ENCODE assay signal across 30 cellular contexts in the genomic region with DNA sequence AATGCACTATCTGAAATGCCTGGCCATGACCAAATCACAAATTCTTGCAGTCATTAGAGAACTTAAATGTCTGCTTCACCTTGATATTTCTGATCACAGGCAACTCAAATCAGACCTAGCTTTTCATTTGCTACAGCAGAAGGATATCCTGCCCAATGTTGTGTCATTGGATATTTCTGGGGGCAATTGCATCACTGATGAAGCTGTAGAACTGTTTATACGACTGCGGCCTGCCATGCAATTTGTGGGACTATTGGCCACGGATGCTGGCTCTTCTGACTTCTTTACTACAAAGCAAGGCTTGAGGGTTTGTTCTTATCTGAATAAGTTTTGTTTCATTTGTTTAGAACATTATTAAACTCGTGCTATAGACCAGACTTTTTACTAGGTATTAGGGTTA. TPM values are rescaled to one million over a fixed set of nuclear protein-coding genes. Genes with fewer than 3 reads are reported as not detected.
"Had no signal": no experiment of that assay in that cellular context is flagged by ENCODE, and none has a peak within 500 bp of the region (broad histone marks: within the 10 kb centered on the region; RNA-seq: fewer than 3 reads in every experiment).

No MANE protein-coding gene starts in this region.

- ATAC-seq: activated CD4-positive, alpha-beta T cell treated with anti-CD3 and anti-CD28 coated beads for 36 hours; activated CD8-positive, alpha-beta memory T cell treated with anti-CD3 and anti-CD28 coated beads, Interleukin-2, amount 10 ng/mL, durations not matched to agents 7 days and 5 days; activated CD8-positive, alpha-beta T cell treated with anti-CD3 and anti-CD28 coated beads, Interleukin-2, amount 10 ng/mL, durations not matched to agents 7 days and 5 days; activated T-cell treated with anti-CD3 and anti-CD28 coated beads, Interleukin-2, amount 50 U/mL, for 72 hours; effector memory CD8-positive, alpha-beta T cell; foreskin keratinocyte; gastroesophageal sphincter; heart right ventricle had no signal

- H3K36me3 ChIP-seq: brain microvascular endothelial cell, esophagus muscularis mucosa, gastroesophageal sphincter, heart right ventricle had no signal

- H3K27ac ChIP-seq: brain microvascular endothelial cell, esophagus muscularis mucosa, foreskin keratinocyte, gastroesophageal sphincter, heart right ventricle had no signal

- H3K27me3 ChIP-seq: brain microvascular endothelial cell, esophagus muscularis mucosa, foreskin keratinocyte, gastroesophageal sphincter had no signal

- DNase-seq: activated CD4-positive, alpha-beta memory T cell treated with anti-CD3 and anti-CD28 coated beads for 36 hours; activated CD4-positive, alpha-beta T cell treated with anti-CD3 and anti-CD28 coated beads for 36 hours; activated CD4-positive, alpha-beta T cell treated with anti-CD3 and anti-CD28 coated beads, Interleukin-2, amount 10 ng/mL, durations not matched to agents 24 days and 14 days; activated CD4-positive, CD25-positive, alpha-beta regulatory T cell; activated CD4-positive, CD25-positive, alpha-beta regulatory T cell treated with anti-CD3 and anti-CD28 coated beads, Interleukin-2, amount 50 U/mL, for 72 hours; activated CD8-positive, alpha-beta memory T cell treated with anti-CD3 and anti-CD28 coated beads, Interleukin-2, amount 10 ng/mL, durations not matched to agents 7 days and 5 days; activated CD8-positive, alpha-beta memory T cell treated with anti-CD3 and anti-CD28 coated beads, Interleukin-2, amount 50 U/mL, for 4 hours; activated CD8-positive, alpha-beta T cell treated with anti-CD3 and anti-CD28 coated beads, Interleukin-2, amount 10 ng/mL, durations not matched to agents 7 days and 5 days; activated gamma-delta T cell; activated naive CD4-positive, alpha-beta T cell treated with anti-CD3 and anti-CD28 coated beads, Interleukin-2, amount 50 U/mL, for 16 hours; activated naive CD4-positive, alpha-beta T cell treated with Interleukin-2 at 50 U/mL for 16 hours; activated T-cell treated with anti-CD3 and anti-CD28 coated beads for 4 hours; activated T-cell treated with anti-CD3 and anti-CD28 coated beads, Interleukin-2, amount 50 U/mL, for 24 hours; activated T-cell treated with anti-CD3 and anti-CD28 coated beads, Interleukin-2, amount 50 U/mL, for 72 hours; amniotic stem cell; anterior cingulate cortex; brain microvascular endothelial cell; caudate nucleus; cortex of kidney; dermis blood vessel endothelial cell; effector CD4-positive, alpha-beta T cell; effector memory CD8-positive, alpha-beta T cell; erythroblast; foreskin keratinocyte; heart right ventricle; T-helper 2 cell had no signal

- H3K4me1 ChIP-seq: esophagus muscularis mucosa, gastroesophageal sphincter, heart right ventricle had no signal

- FAIRE-seq: astrocyte, colon had no signal

- H3K4me3 ChIP-seq: esophagus muscularis mucosa, gastroesophageal sphincter, heart right ventricle had no signal

- H3K9me3 ChIP-seq: esophagus muscularis mucosa, gastroesophageal sphincter, heart right ventricle had no signal

RNA-seq across cellular contexts. Expression of gene ZYG11A, which starts 14.9 kb away (rescaled TPM):
- total RNA-seq: esophagus muscularis mucosa, gastroesophageal sphincter had no signal
- polyA plus RNA-seq: heart right ventricle had no signal
